In genomic region chr1:237471377-237471776, GRCh38 we compare ENCODE assay signal across 12 cellular contexts.
DNase-seq lines count a peak whose midpoint lies in the region; ATAC-seq and TF ChIP-seq lines count a peak whose summit lies in the region.
"Had no signal": no experiment of that assay in that cellular context is flagged by ENCODE, and none has a peak within 500 bp of the region (broad histone marks: within the 10 kb centered on the region; RNA-seq: fewer than 3 reads in every experiment).

No MANE protein-coding gene starts in this region.

- no peaks in the 10 kb centered on the region for H3K9me3 ChIP-seq in left ventricle myocardium inferior (replicated peaks)
- H3K9me3 ChIP-seq in HEK293 (ENCODE audit: control insufficient read depth, insufficient read depth, low read depth, low read length) = no peaks in the 10 kb centered on the region
- no peaks in the 10 kb centered on the region for H3K9me3 ChIP-seq in neuron (ENCODE audit: low read length)

- intact Hi-C loops in left ventricle myocardium inferior (cut with micrococcal nuclease) (no loop called here), Right ventricle myocardium superior (cut with DNase I) (no loop called here)

- no peak for DNase-seq in left ventricle myocardium inferior
- DNase-seq in Right ventricle myocardium superior = no peak
- no peak for DNase-seq in CD1c-positive myeloid dendritic cell (ENCODE audit: extremely low spot score)
- DNase-seq in HuH-7.5 (ENCODE audit: low spot score) = no peak
- DNase-seq: CD8-positive, alpha-beta memory T cell; DMS79; HCEC 1CT; KG1 had no signal

- H3K36me3 ChIP-seq in left ventricle myocardium inferior (peaks cover 19% of the 10 kb centered on the region), HEK293 (ENCODE audit: control insufficient read depth in 2 of 2, insufficient read depth in 1 of 2, low read length in 2 of 2) (no peaks in the 10 kb centered on the region), neuron (ENCODE audit: insufficient read depth, low read length) (no peaks in the 10 kb centered on the region)

- H3K27ac ChIP-seq in left ventricle myocardium inferior (replicated peaks) (peak overlapping the region; percentile 73), HEK293 (ENCODE audit: extremely low read depth, low read depth, low read length) (no peak overlapping the region)

- peaks cover 64% of the 10 kb centered on the region for H3K4me1 ChIP-seq in left ventricle myocardium inferior
- no peaks in the 10 kb centered on the region for H3K4me1 ChIP-seq in HEK293 (ENCODE audit: control insufficient read depth, insufficient read depth, low read length)
- no peaks in the 10 kb centered on the region for H3K4me1 ChIP-seq in neuron (ENCODE audit: insufficient read depth, low read length)

- H3K4me3 ChIP-seq in left ventricle myocardium inferior (no peak overlapping the region), HEK293 (ENCODE audit: low read depth, low read length) (no peak overlapping the region), neuron (ENCODE audit: low read length) (no peak overlapping the region)
- H3K4me3 ChIP-seq: GM12878 had no signal

- CTCF ChIA-PET in HEK293 (lab: Yijun Ruan, JAX) = interaction anchor here (0.6 kb wide), 1 partner anchor 191 kb away, joined by 3 read pairs; no protein-coding TSS in a partner anchor

- H2AFZ ChIP-seq in neuron (ENCODE audit: low read depth, low read length) = peak overlapping the region; percentile 51

- no peak for TF ChIP-seq CTCF in left ventricle myocardium inferior (IDR thresholded peaks at IDR 0.05; ENCODE audit: borderline replicate concordance)
- no peak for TF ChIP-seq CTCF in HEK293 (tag by site-specific recombination; IDR thresholded peaks at IDR 0.05)

- ATAC-seq in Right ventricle myocardium superior (ENCODE audit: poor library complexity) = no peak
- ATAC-seq in HG02623 (IDR thresholded peaks at IDR 0.05; ENCODE audit: unreplicated experiment) = no peak
- ATAC-seq: GM12878 had no signal

- POLR2A ChIA-PET in HEK293 (lab: Yijun Ruan, JAX) = no interaction called here

- H3K27me3 ChIP-seq in left ventricle myocardium inferior (ENCODE audit: low read depth) (no peaks in the 10 kb centered on the region), neuron (ENCODE audit: insufficient read depth, low read length) (no peaks in the 10 kb centered on the region)

TF ChIP-seq in HEK293, 187 proteins besides CTCF, POLR2A, EP300 and RAD21:
- TF ChIP-seq ZBTB44 (tag by site-specific recombination; IDR thresholded peaks at IDR 0.05) (no peak), SCRT2 (tag by site-specific recombination; IDR thresholded peaks at IDR 0.05) (peak; percentile 51), PRDM10 (tag by site-specific recombination; IDR thresholded peaks at IDR 0.05) (0 out of 2 replicates have a peak, but pooled peaks have one; percentile 0), YY1 (tag by site-specific recombination; IDR thresholded peaks at IDR 0.05) (0 out of 2 replicates have a peak, but pooled peaks have one; percentile 7)
